ENCODE assay signal across 18 cellular contexts in the genomic region with DNA sequence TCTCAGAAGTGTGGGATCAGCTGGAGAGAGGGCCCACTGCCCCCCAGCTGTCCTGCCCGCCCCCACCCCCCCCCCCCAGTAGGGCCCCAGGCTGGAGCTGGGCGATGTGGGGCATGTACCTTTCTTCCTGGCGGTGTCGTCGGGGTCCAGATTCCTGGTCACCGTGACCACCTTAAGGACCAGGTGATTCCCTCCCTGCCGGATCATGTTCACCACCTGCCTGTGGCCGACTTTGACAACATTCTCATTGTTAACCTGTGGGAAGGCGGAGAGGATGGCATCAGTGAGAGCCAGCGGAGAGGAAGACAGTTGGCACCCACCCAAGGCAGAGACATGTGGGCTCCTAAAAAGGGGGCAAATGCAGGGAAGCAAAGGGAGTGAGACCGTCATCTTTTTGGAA.
DNase-seq lines count a peak whose midpoint lies in the region; ATAC-seq, FAIRE-seq and TF ChIP-seq lines count a peak whose summit lies in the region.
"Had no signal": no experiment of that assay in that cellular context is flagged by ENCODE, and none has a peak within 500 bp of the region (broad histone marks: within the 10 kb centered on the region; RNA-seq: fewer than 3 reads in every experiment).

No MANE protein-coding gene starts in this region.

- H3K4me3 ChIP-seq in H1 (ENCODE audit: extremely low read depth in 1 of 4, insufficient read depth in 2 of 4, low read depth in 3 of 4, low read length in 4 of 4) (no peak overlapping the region), MG63 (no peak overlapping the region)
- H3K4me3 ChIP-seq: pancreas, smooth muscle cell, thyroid gland had no signal

- no peak overlapping the region for H4K5ac ChIP-seq in H1 (ENCODE audit: insufficient read length, low read depth, low read length)

- no peak overlapping the region for H3K56ac ChIP-seq in H1 (replicated peaks; ENCODE audit: insufficient read length, low read depth, low read length)

- H2BK12ac ChIP-seq in H1 (ENCODE audit: low read depth, low read length), result no peak overlapping the region

- H3K36me3 ChIP-seq in H1 (ENCODE audit: control insufficient read depth in 2 of 4, insufficient read depth in 4 of 4, low read length in 3 of 4) (no peaks in the 10 kb centered on the region; a peak in 1 of 8 replicates), MG63 (no peaks in the 10 kb centered on the region)
- H3K36me3 ChIP-seq: pancreas, thyroid gland had no signal

- 88% methylated on average over 10 of the region's 11 CpGs; no CpG with 5 or more reads in 1 of the 2 experiments for WGBS in H1 (ENCODE audit: extremely low coverage in 1 of 2, insufficient coverage in 1 of 2, insufficient read length in 1 of 2, insufficient replicate concordance in 2 of 2, low coverage in 1 of 2, low lambda C conversion rate in 2 of 2, missing lambda C conversion rate in 1 of 2), 2 experiments

- no peak for ATAC-seq in CD4-positive, alpha-beta T cell (ENCODE audit: poor library complexity)
- ATAC-seq: HCT116; left lobe of liver; pancreas; stimulated activated effector memory CD8-positive, alpha-beta T cell treated with anti-CD3 and anti-CD28 coated beads, Interleukin-12 subunit alpha, Interleukin-12 subunit beta, amount 100 ng/mL, for 72 hours had no signal

- H4K91ac ChIP-seq in H1 (replicated peaks; ENCODE audit: insufficient read length, low read length), result no peak overlapping the region

- H3K9ac ChIP-seq in H1 (replicated peaks in 1 of 4; ENCODE audit: extremely low read depth in 1 of 4, low read depth in 3 of 4, low read length in 3 of 4), result no peak overlapping the region

- H3K4me3 Mint-ChIP-seq in activated CD4-positive, alpha-beta memory T cell treated with anti-CD3 and anti-CD28 coated beads for 36 hours, result no peak overlapping the region
- no peak overlapping the region for H3K4me3 Mint-ChIP-seq in CD4-positive, alpha-beta T cell
- H3K4me3 Mint-ChIP-seq: activated B cell treated with CpG ODN at 0.5 μM for 24 hours; stimulated activated effector memory CD8-positive, alpha-beta T cell treated with anti-CD3 and anti-CD28 coated beads, Interleukin-12 subunit alpha, Interleukin-12 subunit beta, amount 100 ng/mL, for 72 hours had no signal

- peaks cover 1 to 10% of the 10 kb centered on the region in 2 experiments for H4K20me1 ChIP-seq in H1 (replicated peaks in 1 of 2; ENCODE audit: control insufficient read depth in 1 of 2, insufficient read depth in 2 of 2, low read length in 2 of 2)

- CTCF ChIA-PET in H1 (lab: Charles Lee; ENCODE audit: partially characterized antibody), result interaction anchor here (1.6 to 12.0 kb wide), 3 partner anchors 9 to 35 kb away, joined by 5 to 150 read pairs (median 30); no protein-coding TSS in a partner anchor
- CTCF ChIA-PET in activated CD4-positive, alpha-beta memory T cell treated with anti-CD3 and anti-CD28 coated beads for 36 hours (lab: Charles Lee), result no interaction called here
- CTCF ChIA-PET in CD4-positive, alpha-beta T cell (lab: Charles Lee), result no interaction called here

- H3K9me3 ChIP-seq in H1 (ENCODE audit: insufficient read depth in 2 of 2, low read depth in 1 of 2, low read length in 1 of 2), result no peaks in the 10 kb centered on the region
- no peaks in the 10 kb centered on the region for H3K9me3 ChIP-seq in CD4-positive, alpha-beta T cell (ENCODE audit: control insufficient read depth, low read length)
- no peaks in the 10 kb centered on the region for H3K9me3 ChIP-seq in MG63
- H3K9me3 ChIP-seq: pancreas, thyroid gland had no signal

- H3K27me3 Mint-ChIP-seq in activated CD4-positive, alpha-beta memory T cell treated with anti-CD3 and anti-CD28 coated beads for 36 hours, result peaks cover 5% of the 10 kb centered on the region
- peaks cover 5% of the 10 kb centered on the region for H3K27me3 Mint-ChIP-seq in CD4-positive, alpha-beta T cell
- H3K27me3 Mint-ChIP-seq: activated B cell treated with CpG ODN at 0.5 μM for 24 hours had no signal

- no peak overlapping the region for H3K14ac ChIP-seq in H1 (ENCODE audit: insufficient read length)

- H2BK5ac ChIP-seq in H1 (ENCODE audit: low read depth, low read length), result no peak overlapping the region

- POLR2A ChIA-PET in H1 (lab: Charles Lee; ENCODE audit: partially characterized antibody), result no interaction called here
- POLR2A ChIA-PET in activated CD4-positive, alpha-beta memory T cell treated with anti-CD3 and anti-CD28 coated beads for 36 hours (lab: Charles Lee), result no interaction called here
- POLR2A ChIA-PET in CD4-positive, alpha-beta T cell (lab: Charles Lee), result no interaction called here

- TF ChIP-seq RAD21 in H1 (IDR thresholded peaks at IDR 0.05 in 1 of 2, conservative IDR thresholded peaks at IDR 0.05 in 1 of 2; ENCODE audit: low read depth in 2 of 2, low read length in 2 of 2), result no peak

- no peak overlapping the region for H3K4me2 ChIP-seq in H1 (ENCODE audit: insufficient read depth in 1 of 2, low read depth in 2 of 2, low read length in 2 of 2)
- H3K4me2 ChIP-seq: smooth muscle cell had no signal

- DNase-seq in DMS153 treated with DMSO at 0.1 percent for 48 hours (lab: John Stamatoyannopoulos, UW; ENCODE audit: unreplicated experiment) (peak; percentile 88), NCI-H146 treated with DMSO at 0.1 percent for 48 hours (lab: John Stamatoyannopoulos, UW; ENCODE audit: unreplicated experiment) (peak; percentile 18), NCI-H526 treated with DMSO at 0.1 percent for 48 hours (lab: John Stamatoyannopoulos, UW) (peak; percentile 36), H1 (ENCODE audit: low read depth in 1 of 2, low spot score in 2 of 2) (no peak), cerebellum (ENCODE audit: low spot score) (no peak), MG63 (no peak)
- DNase-seq in activated CD4-positive, alpha-beta memory T cell treated with anti-CD3 and anti-CD28 coated beads for 36 hours, result no peak
- DNase-seq in CD4-positive, alpha-beta T cell, result no peak
- DNase-seq: activated B cell treated with CpG ODN at 0.5 μM for 24 hours, amniotic stem cell, NCI-H524, thyroid gland had no signal

- H3K27me3 ChIP-seq in H1 (replicated peaks in 1 of 4; ENCODE audit: control insufficient read depth in 3 of 4, extremely low read depth in 1 of 4, insufficient read depth in 3 of 4, low read length in 3 of 4) (no peaks in the 10 kb centered on the region), MG63 (no peaks in the 10 kb centered on the region)
- no peaks in the 10 kb centered on the region for H3K27me3 ChIP-seq in CD4-positive, alpha-beta T cell (ENCODE audit: control insufficient read depth, insufficient read depth, low read length)
- H3K27me3 ChIP-seq: pancreas, thyroid gland had no signal

- FAIRE-seq in H1 (lab: Jason Lieb, UNC), result no peak
- FAIRE-seq: GM18507, pancreas had no signal

- peaks cover 0 to 7% (median 5%) of the 10 kb centered on the region in 4 experiments; a peak in 4 of 7 replicates for H3K4me1 ChIP-seq in H1 (replicated peaks in 1 of 4; ENCODE audit: control insufficient read depth in 3 of 4, insufficient read depth in 4 of 4, low read length in 3 of 4)
- H3K4me1 ChIP-seq: pancreas, thyroid gland had no signal

- no peaks in the 10 kb centered on the region for H3K4me1 Mint-ChIP-seq in activated CD4-positive, alpha-beta memory T cell treated with anti-CD3 and anti-CD28 coated beads for 36 hours (ENCODE audit: low read depth)
- H3K4me1 Mint-ChIP-seq in CD4-positive, alpha-beta T cell (ENCODE audit: low read depth), result no peaks in the 10 kb centered on the region
- H3K4me1 Mint-ChIP-seq: activated B cell treated with CpG ODN at 0.5 μM for 24 hours; stimulated activated effector memory CD8-positive, alpha-beta T cell treated with anti-CD3 and anti-CD28 coated beads, Interleukin-12 subunit alpha, Interleukin-12 subunit beta, amount 100 ng/mL, for 72 hours had no signal

- intact Hi-C loops in activated CD4-positive, alpha-beta memory T cell treated with anti-CD3 and anti-CD28 coated beads for 36 hours (cut with micrococcal nuclease), result no loop called here
- intact Hi-C loops in CD4-positive, alpha-beta T cell (cut with DNase I, micrococcal nuclease), result no loop called here

- no peak overlapping the region for H2BK15ac ChIP-seq in H1 (ENCODE audit: low read length)

- no peak overlapping the region for H2BK120ac ChIP-seq in H1 (replicated peaks; ENCODE audit: low read depth, low read length)

- H3K79me1 ChIP-seq in H1 (ENCODE audit: low read depth, low read length), result peaks cover 4% of the 10 kb centered on the region; the same call in 1 of the 2 replicates

- no peak for TF ChIP-seq EP300 in H1 (IDR thresholded peaks at IDR 0.05; ENCODE audit: borderline replicate concordance in 1 of 2, low read depth in 2 of 2, low read length in 2 of 2)

- TF ChIP-seq CTCF in H1 (IDR thresholded peaks at IDR 0.05; ENCODE audit: control extremely low read depth in 1 of 3, insufficient read depth in 1 of 3, low read depth in 1 of 3, low read length in 3 of 3), result no peak
- TF ChIP-seq CTCF in CD4-positive, alpha-beta T cell (IDR thresholded peaks at IDR 0.05), result no peak

- H2AFZ ChIP-seq in H1 (ENCODE audit: low read length), result no peak overlapping the region

- H3K27ac Mint-ChIP-seq in activated CD4-positive, alpha-beta memory T cell treated with anti-CD3 and anti-CD28 coated beads for 36 hours, result no peak overlapping the region
- no peak overlapping the region for H3K27ac Mint-ChIP-seq in CD4-positive, alpha-beta T cell
- H3K27ac Mint-ChIP-seq: activated B cell treated with CpG ODN at 0.5 μM for 24 hours; stimulated activated effector memory CD8-positive, alpha-beta T cell treated with anti-CD3 and anti-CD28 coated beads, Interleukin-12 subunit alpha, Interleukin-12 subunit beta, amount 100 ng/mL, for 72 hours had no signal

- H3K79me2 ChIP-seq in H1 (ENCODE audit: control insufficient read depth in 1 of 2, insufficient read depth in 2 of 2, low read length in 2 of 2), result no peaks in the 10 kb centered on the region

- no peak overlapping the region for H3K27ac ChIP-seq in H1 (ENCODE audit: low read depth, low read length)
- no peak overlapping the region for H3K27ac ChIP-seq in CD4-positive, alpha-beta T cell (ENCODE audit: low read depth, low read length)
- H3K27ac ChIP-seq: pancreas, thyroid gland had no signal

- H3K23ac ChIP-seq in H1 (ENCODE audit: insufficient read length), result no peak overlapping the region

- H3K36me3 Mint-ChIP-seq in activated CD4-positive, alpha-beta memory T cell treated with anti-CD3 and anti-CD28 coated beads for 36 hours, result no peaks in the 10 kb centered on the region
- no peaks in the 10 kb centered on the region for H3K36me3 Mint-ChIP-seq in CD4-positive, alpha-beta T cell (ENCODE audit: low read depth)
- H3K36me3 Mint-ChIP-seq: stimulated activated effector memory CD8-positive, alpha-beta T cell treated with anti-CD3 and anti-CD28 coated beads, Interleukin-12 subunit alpha, Interleukin-12 subunit beta, amount 100 ng/mL, for 72 hours had no signal

- TF ChIP-seq POLR2A in H1 (IDR thresholded peaks at IDR 0.05; ENCODE audit: control extremely low read depth in 1 of 2, low read depth in 2 of 2, low read length in 2 of 2), result no peak

- no peak overlapping the region for H4K8ac ChIP-seq in H1 (ENCODE audit: extremely low read depth, insufficient read depth, low read length)

- H3K18ac ChIP-seq in H1 (ENCODE audit: extremely low read depth, low read length), result no peak overlapping the region

- H3K4ac ChIP-seq in H1 (replicated peaks; ENCODE audit: insufficient read length, low read depth, low read length), result no peak overlapping the region

- 0 out of 2 replicates have a peak overlapping the region, but pooled peaks have one; percentile 70 for H2AK5ac ChIP-seq in H1 (ENCODE audit: low read depth, low read length)

- no peaks in the 10 kb centered on the region for H3K23me2 ChIP-seq in H1 (ENCODE audit: low read depth, low read length)

- H3K9me3 Mint-ChIP-seq in activated CD4-positive, alpha-beta memory T cell treated with anti-CD3 and anti-CD28 coated beads for 36 hours, result no peaks in the 10 kb centered on the region
- H3K9me3 Mint-ChIP-seq in CD4-positive, alpha-beta T cell, result no peaks in the 10 kb centered on the region
- H3K9me3 Mint-ChIP-seq: activated B cell treated with CpG ODN at 0.5 μM for 24 hours; stimulated activated effector memory CD8-positive, alpha-beta T cell treated with anti-CD3 and anti-CD28 coated beads, Interleukin-12 subunit alpha, Interleukin-12 subunit beta, amount 100 ng/mL, for 72 hours had no signal

- no peak overlapping the region for H2BK20ac ChIP-seq in H1 (ENCODE audit: low read length)

Comparison
In these comparisons a context has a peak if more than half of its experiments do, and no peak if none do; other contexts are left out.
1. DNase-seq: peak in DMS153 treated with DMSO at 0.1 percent for 48 hours (single experiment), NCI-H146 treated with DMSO at 0.1 percent for 48 hours (single experiment) and NCI-H526 treated with DMSO at 0.1 percent for 48 hours (single experiment); none in H1 (0 of 2), activated CD4-positive, alpha-beta memory T cell treated with anti-CD3 and anti-CD28 coated beads for 36 hours (single experiment), cerebellum (single experiment), CD4-positive, alpha-beta T cell (0 of 10) and MG63 (single experiment).